29 cellular contexts compared by ENCODE assay signal in genomic region chr11:101362643-101363042, GRCh38.
"Had no signal": no experiment of that assay in that cellular context is flagged by ENCODE, and none has a peak within 500 bp of the region (broad histone marks: within the 10 kb centered on the region; RNA-seq: fewer than 3 reads in every experiment).

No MANE protein-coding gene starts in this region.

- H3K27me3 ChIP-seq: SJCRH30 had no signal

- FAIRE-seq: RCC 7860 had no signal

- ATAC-seq: Panc1, Right ventricle myocardium inferior, SK-N-SH treated with all-trans-retinoic acid at 6 μM for 48 hours, T-cell had no signal

- H3K9me3 ChIP-seq: SJCRH30 had no signal

- H3K27ac ChIP-seq: PC-9, RWPE1, SJCRH30, SK-N-MC had no signal

- H3K36me3 ChIP-seq: SJCRH30 had no signal

- H3K4me3 ChIP-seq: PC-9, SJCRH30, SK-N-MC had no signal

- H3K4me1 ChIP-seq: SJCRH30 had no signal

- H2AFZ ChIP-seq: PC-9 had no signal

- DNase-seq: MM.1S, MV-4-11, NCI-H1092, NCI-H1105, NCI-H1417 treated with DMSO at 0.1 percent for 48 hours, NCI-H1436 treated with DMSO at 0.1 percent for 48 hours, NCI-H1694 treated with DMSO at 0.1 percent for 48 hours, NCI-H187 treated with DMSO at 0.1 percent for 48 hours, NCI-H2029, NCI-H2081, NCI-H2171 treated with DMSO at 0.1 percent for 48 hours, NCI-H2227 treated with DMSO at 0.1 percent for 48 hours, NCI-H345, NCI-H446, NCI-H510A treated with DMSO at 0.1 percent for 48 hours, NCI-H524 treated with DMSO at 0.1 percent for 48 hours, NCI-H526 treated with DMSO at 0.1 percent for 48 hours, NCI-H774, PC-9, SHP77, SIG-M5, SJCRH30, T-cell had no signal

- H3K4me2 ChIP-seq: PC-9 had no signal
